ENCODE assay signal across 1 cellular context in the genomic region with DNA sequence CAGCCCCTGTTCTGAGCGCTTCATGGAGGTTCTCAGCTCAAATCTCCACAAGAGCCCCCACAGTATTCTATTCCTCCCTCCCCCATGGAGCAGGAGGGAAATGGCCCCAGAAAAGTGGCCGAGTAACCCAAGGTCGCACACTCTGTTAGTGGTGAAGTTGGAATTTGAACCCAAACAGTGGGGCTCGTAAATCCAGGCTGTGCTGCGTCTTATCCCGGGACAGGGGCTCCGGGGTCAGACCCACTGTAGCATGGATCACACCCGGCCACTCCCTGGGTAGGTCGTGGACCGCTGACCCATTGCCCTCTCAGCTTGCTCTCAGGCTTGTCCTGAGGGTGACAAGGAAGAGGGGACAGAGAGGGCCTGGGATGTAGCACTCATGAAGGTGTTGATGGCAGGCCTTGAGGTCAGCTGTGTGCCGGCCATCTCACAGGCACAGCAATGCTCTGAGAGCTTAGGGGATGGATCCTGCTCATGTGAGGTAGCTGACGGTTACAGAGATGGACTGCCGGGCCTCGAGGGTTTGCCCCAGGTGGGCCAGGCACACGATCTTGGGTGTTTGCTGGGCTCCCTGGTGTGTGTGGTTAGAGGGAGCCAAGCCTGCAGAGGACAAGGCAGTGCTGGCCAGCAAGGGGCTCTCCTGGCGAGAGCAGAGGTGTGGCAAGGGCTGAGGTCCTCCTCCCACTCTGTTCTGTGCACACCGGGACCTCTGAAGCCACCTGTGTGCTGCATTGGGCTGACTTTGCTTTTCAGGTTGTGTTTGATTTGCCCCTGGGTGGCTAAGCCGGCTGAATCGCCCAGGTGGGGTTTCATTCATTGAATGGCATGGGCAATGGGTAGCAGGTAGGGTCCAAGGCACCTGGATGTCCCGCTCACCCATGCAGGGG.
A peak's percentile ranks its signal among the peaks of the same experiment; 100 is the strongest.
TF ChIP-seq lines count a peak whose summit lies in the region.

No MANE protein-coding gene starts in this region.

TF ChIP-seq in HepG2, 621 proteins besides CTCF, POLR2A, EP300 and RAD21 (continued from another document and continues in another):
- TF ChIP-seq ARNT2 (CRISPR knock-in tag; IDR thresholded peaks at IDR 0.05; ENCODE audit: low read depth): peak; percentile 80; the same call in 1 of the 2 replicates
- TF ChIP-seq HDAC1 (CRISPR knock-in tag; IDR thresholded peaks at IDR 0.05): peak; percentile 55
- peak; percentile 55; the same call in 1 of the 2 replicates for TF ChIP-seq RARA (CRISPR knock-in tag; IDR thresholded peaks at IDR 0.05)
- TF ChIP-seq, protein P1, sequence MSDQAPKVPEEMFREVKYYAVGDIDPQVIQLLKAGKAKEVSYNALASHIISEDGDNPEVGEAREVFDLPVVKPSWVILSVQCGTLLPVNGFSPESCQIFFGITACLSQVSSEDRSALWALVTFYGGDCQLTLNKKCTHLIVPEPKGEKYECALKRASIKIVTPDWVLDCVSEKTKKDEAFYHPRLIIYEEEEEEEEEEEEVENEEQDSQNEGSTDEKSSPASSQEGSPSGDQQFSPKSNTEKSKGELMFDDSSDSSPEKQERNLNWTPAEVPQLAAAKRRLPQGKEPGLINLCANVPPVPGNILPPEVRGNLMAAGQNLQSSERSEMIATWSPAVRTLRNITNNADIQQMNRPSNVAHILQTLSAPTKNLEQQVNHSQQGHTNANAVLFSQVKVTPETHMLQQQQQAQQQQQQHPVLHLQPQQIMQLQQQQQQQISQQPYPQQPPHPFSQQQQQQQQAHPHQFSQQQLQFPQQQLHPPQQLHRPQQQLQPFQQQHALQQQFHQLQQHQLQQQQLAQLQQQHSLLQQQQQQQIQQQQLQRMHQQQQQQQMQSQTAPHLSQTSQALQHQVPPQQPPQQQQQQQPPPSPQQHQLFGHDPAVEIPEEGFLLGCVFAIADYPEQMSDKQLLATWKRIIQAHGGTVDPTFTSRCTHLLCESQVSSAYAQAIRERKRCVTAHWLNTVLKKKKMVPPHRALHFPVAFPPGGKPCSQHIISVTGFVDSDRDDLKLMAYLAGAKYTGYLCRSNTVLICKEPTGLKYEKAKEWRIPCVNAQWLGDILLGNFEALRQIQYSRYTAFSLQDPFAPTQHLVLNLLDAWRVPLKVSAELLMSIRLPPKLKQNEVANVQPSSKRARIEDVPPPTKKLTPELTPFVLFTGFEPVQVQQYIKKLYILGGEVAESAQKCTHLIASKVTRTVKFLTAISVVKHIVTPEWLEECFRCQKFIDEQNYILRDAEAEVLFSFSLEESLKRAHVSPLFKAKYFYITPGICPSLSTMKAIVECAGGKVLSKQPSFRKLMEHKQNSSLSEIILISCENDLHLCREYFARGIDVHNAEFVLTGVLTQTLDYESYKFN (CRISPR knock-in tag; conservative IDR thresholded peaks at IDR 0.05): peak; percentile 89
- TF ChIP-seq, protein P2, sequence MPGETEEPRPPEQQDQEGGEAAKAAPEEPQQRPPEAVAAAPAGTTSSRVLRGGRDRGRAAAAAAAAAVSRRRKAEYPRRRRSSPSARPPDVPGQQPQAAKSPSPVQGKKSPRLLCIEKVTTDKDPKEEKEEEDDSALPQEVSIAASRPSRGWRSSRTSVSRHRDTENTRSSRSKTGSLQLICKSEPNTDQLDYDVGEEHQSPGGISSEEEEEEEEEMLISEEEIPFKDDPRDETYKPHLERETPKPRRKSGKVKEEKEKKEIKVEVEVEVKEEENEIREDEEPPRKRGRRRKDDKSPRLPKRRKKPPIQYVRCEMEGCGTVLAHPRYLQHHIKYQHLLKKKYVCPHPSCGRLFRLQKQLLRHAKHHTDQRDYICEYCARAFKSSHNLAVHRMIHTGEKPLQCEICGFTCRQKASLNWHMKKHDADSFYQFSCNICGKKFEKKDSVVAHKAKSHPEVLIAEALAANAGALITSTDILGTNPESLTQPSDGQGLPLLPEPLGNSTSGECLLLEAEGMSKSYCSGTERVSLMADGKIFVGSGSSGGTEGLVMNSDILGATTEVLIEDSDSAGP (CRISPR knock-in tag; IDR thresholded peaks at IDR 0.05; ENCODE audit: borderline replicate concordance): peak; percentile 66; the same call in 1 of the 2 replicates
- peak; percentile 37; the same call in 1 of the 2 replicates for TF ChIP-seq SOX5 (CRISPR knock-in tag; IDR thresholded peaks at IDR 0.05; ENCODE audit: borderline replicate concordance)
- TF ChIP-seq RBM22 (optimal IDR thresholded peaks at IDR 0.05; ENCODE audit: low read length): no peak
- TF ChIP-seq, protein P3, sequence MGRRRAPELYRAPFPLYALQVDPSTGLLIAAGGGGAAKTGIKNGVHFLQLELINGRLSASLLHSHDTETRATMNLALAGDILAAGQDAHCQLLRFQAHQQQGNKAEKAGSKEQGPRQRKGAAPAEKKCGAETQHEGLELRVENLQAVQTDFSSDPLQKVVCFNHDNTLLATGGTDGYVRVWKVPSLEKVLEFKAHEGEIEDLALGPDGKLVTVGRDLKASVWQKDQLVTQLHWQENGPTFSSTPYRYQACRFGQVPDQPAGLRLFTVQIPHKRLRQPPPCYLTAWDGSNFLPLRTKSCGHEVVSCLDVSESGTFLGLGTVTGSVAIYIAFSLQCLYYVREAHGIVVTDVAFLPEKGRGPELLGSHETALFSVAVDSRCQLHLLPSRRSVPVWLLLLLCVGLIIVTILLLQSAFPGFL (CRISPR knock-in tag; IDR thresholded peaks at IDR 0.05): 0 out of 2 replicates have a peak, but pooled peaks have one; percentile 19
- TF ChIP-seq, protein P4, sequence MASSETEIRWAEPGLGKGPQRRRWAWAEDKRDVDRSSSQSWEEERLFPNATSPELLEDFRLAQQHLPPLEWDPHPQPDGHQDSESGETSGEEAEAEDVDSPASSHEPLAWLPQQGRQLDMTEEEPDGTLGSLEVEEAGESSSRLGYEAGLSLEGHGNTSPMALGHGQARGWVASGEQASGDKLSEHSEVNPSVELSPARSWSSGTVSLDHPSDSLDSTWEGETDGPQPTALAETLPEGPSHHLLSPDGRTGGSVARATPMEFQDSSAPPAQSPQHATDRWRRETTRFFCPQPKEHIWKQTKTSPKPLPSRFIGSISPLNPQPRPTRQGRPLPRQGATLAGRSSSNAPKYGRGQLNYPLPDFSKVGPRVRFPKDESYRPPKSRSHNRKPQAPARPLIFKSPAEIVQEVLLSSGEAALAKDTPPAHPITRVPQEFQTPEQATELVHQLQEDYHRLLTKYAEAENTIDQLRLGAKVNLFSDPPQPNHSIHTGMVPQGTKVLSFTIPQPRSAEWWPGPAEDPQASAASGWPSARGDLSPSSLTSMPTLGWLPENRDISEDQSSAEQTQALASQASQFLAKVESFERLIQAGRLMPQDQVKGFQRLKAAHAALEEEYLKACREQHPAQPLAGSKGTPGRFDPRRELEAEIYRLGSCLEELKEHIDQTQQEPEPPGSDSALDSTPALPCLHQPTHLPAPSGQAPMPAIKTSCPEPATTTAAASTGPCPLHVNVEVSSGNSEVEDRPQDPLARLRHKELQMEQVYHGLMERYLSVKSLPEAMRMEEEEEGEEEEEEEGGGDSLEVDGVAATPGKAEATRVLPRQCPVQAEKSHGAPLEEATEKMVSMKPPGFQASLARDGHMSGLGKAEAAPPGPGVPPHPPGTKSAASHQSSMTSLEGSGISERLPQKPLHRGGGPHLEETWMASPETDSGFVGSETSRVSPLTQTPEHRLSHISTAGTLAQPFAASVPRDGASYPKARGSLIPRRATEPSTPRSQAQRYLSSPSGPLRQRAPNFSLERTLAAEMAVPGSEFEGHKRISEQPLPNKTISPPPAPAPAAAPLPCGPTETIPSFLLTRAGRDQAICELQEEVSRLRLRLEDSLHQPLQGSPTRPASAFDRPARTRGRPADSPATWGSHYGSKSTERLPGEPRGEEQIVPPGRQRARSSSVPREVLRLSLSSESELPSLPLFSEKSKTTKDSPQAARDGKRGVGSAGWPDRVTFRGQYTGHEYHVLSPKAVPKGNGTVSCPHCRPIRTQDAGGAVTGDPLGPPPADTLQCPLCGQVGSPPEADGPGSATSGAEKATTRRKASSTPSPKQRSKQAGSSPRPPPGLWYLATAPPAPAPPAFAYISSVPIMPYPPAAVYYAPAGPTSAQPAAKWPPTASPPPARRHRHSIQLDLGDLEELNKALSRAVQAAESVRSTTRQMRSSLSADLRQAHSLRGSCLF (CRISPR knock-in tag; IDR thresholded peaks at IDR 0.05; ENCODE audit: borderline replicate concordance): no peak
- peak; percentile 26; the same call in 1 of the 2 replicates for TF ChIP-seq ZNF331 (CRISPR knock-in tag; IDR thresholded peaks at IDR 0.05)
- TF ChIP-seq, protein P5, sequence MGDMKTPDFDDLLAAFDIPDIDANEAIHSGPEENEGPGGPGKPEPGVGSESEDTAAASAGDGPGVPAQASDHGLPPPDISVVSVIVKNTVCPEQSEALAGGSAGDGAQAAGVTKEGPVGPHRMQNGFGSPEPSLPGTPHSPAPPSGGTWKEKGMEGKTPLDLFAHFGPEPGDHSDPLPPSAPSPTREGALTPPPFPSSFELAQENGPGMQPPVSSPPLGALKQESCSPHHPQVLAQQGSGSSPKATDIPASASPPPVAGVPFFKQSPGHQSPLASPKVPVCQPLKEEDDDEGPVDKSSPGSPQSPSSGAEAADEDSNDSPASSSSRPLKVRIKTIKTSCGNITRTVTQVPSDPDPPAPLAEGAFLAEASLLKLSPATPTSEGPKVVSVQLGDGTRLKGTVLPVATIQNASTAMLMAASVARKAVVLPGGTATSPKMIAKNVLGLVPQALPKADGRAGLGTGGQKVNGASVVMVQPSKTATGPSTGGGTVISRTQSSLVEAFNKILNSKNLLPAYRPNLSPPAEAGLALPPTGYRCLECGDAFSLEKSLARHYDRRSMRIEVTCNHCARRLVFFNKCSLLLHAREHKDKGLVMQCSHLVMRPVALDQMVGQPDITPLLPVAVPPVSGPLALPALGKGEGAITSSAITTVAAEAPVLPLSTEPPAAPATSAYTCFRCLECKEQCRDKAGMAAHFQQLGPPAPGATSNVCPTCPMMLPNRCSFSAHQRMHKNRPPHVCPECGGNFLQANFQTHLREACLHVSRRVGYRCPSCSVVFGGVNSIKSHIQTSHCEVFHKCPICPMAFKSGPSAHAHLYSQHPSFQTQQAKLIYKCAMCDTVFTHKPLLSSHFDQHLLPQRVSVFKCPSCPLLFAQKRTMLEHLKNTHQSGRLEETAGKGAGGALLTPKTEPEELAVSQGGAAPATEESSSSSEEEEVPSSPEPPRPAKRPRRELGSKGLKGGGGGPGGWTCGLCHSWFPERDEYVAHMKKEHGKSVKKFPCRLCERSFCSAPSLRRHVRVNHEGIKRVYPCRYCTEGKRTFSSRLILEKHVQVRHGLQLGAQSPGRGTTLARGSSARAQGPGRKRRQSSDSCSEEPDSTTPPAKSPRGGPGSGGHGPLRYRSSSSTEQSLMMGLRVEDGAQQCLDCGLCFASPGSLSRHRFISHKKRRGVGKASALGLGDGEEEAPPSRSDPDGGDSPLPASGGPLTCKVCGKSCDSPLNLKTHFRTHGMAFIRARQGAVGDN (CRISPR knock-in tag; IDR thresholded peaks at IDR 0.05): peak; percentile 88
- TF ChIP-seq EED (CRISPR knock-in tag; IDR thresholded peaks at IDR 0.05): peak; percentile 54; the same call in 1 of the 2 replicates
- TF ChIP-seq TEAD3 (CRISPR knock-in tag; optimal IDR thresholded peaks at IDR 0.05; ENCODE audit: borderline replicate concordance): peak; percentile 50
- TF ChIP-seq GABPB1 (CRISPR knock-in tag; IDR thresholded peaks at IDR 0.05): peak; percentile 27; the same call in 1 of the 2 replicates
- no peak for TF ChIP-seq SAFB2 (CRISPR knock-in tag; IDR thresholded peaks at IDR 0.05; ENCODE audit: borderline replicate concordance, low read depth)
- TF ChIP-seq HMGA1 (CRISPR knock-in tag; conservative IDR thresholded peaks at IDR 0.05): no peak
- TF ChIP-seq, protein P6, sequence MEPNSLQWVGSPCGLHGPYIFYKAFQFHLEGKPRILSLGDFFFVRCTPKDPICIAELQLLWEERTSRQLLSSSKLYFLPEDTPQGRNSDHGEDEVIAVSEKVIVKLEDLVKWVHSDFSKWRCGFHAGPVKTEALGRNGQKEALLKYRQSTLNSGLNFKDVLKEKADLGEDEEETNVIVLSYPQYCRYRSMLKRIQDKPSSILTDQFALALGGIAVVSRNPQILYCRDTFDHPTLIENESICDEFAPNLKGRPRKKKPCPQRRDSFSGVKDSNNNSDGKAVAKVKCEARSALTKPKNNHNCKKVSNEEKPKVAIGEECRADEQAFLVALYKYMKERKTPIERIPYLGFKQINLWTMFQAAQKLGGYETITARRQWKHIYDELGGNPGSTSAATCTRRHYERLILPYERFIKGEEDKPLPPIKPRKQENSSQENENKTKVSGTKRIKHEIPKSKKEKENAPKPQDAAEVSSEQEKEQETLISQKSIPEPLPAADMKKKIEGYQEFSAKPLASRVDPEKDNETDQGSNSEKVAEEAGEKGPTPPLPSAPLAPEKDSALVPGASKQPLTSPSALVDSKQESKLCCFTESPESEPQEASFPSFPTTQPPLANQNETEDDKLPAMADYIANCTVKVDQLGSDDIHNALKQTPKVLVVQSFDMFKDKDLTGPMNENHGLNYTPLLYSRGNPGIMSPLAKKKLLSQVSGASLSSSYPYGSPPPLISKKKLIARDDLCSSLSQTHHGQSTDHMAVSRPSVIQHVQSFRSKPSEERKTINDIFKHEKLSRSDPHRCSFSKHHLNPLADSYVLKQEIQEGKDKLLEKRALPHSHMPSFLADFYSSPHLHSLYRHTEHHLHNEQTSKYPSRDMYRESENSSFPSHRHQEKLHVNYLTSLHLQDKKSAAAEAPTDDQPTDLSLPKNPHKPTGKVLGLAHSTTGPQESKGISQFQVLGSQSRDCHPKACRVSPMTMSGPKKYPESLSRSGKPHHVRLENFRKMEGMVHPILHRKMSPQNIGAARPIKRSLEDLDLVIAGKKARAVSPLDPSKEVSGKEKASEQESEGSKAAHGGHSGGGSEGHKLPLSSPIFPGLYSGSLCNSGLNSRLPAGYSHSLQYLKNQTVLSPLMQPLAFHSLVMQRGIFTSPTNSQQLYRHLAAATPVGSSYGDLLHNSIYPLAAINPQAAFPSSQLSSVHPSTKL (CRISPR knock-in tag; IDR thresholded peaks at IDR 0.05): peak; percentile 63
- TF ChIP-seq, protein P7, sequence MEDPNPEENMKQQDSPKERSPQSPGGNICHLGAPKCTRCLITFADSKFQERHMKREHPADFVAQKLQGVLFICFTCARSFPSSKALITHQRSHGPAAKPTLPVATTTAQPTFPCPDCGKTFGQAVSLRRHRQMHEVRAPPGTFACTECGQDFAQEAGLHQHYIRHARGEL (CRISPR knock-in tag; IDR thresholded peaks at IDR 0.05): no peak
- TF ChIP-seq SAP130 (CRISPR knock-in tag; IDR thresholded peaks at IDR 0.05; ENCODE audit: low read depth): peak; percentile 49
- TF ChIP-seq, protein P8, sequence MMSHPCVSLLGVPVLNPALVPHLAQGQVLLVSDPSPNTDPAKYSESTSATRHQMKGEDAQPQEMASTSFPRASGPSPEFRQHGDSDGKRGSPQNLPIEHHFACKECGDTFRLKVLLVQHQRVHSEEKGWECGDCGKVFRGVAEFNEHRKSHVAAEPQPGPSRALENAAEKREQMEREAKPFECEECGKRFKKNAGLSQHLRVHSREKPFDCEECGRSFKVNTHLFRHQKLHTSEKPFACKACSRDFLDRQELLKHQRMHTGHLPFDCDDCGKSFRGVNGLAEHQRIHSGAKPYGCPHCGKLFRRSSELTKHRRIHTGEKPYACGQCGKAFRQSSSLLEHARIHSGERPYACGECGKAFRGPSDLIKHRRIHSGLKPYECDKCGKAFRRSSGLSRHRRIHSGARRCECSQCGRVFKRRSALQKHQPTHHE (CRISPR knock-in tag; IDR thresholded peaks at IDR 0.05; ENCODE audit: borderline replicate concordance): no peak
- peak; percentile 64; the same call in 1 of the 2 replicates for TF ChIP-seq ZIK1 (CRISPR knock-in tag; IDR thresholded peaks at IDR 0.05; ENCODE audit: borderline replicate concordance, low read depth)
- TF ChIP-seq SALL2 (CRISPR knock-in tag; IDR thresholded peaks at IDR 0.05): peak; percentile 32; the same call in 1 of the 2 replicates
- peak; percentile 70; the same call in 1 of the 2 replicates for TF ChIP-seq PHF21A (CRISPR knock-in tag; IDR thresholded peaks at IDR 0.05)
- TF ChIP-seq IKZF4 (CRISPR knock-in tag; IDR thresholded peaks at IDR 0.05; ENCODE audit: borderline replicate concordance, low read depth, not compliant biosample characterization): no peak
